17 cellular contexts compared by ENCODE assay signal in genomic region chr2:197196737-197197136, GRCh38.
A peak's percentile ranks its signal among the peaks of the same experiment; 100 is the strongest.
DNase-seq lines count a peak whose midpoint lies in the region; ATAC-seq lines count a peak whose summit lies in the region.
"Had no signal": no experiment of that assay in that cellular context is flagged by ENCODE, and none has a peak within 500 bp of the region (broad histone marks: within the 10 kb centered on the region; RNA-seq: fewer than 3 reads in every experiment).

No MANE protein-coding gene starts in this region.

- H3K27me3 Mint-ChIP-seq in activated T-cell treated with anti-CD3 and anti-CD28 coated beads, Interleukin-2, amount 50 U/mL, for 4 hours (ENCODE audit: low read depth), result no peaks in the 10 kb centered on the region
- H3K27me3 Mint-ChIP-seq in T-helper 17 cell, result no peaks in the 10 kb centered on the region
- no peaks in the 10 kb centered on the region for H3K27me3 Mint-ChIP-seq in stimulated activated naive B cell treated with anti-CD40 and anti-IgM and Interleukin-4, amounts not matched to agents 10 μg/mL and 1 μg/mL and 100 μg/mL, for 72 hours

- no peaks in the 10 kb centered on the region for H3K9me3 ChIP-seq in T-helper 17 cell (ENCODE audit: control insufficient read depth, low read length, poor library complexity, severe bottlenecking)
- H3K9me3 ChIP-seq: Peyer's patch had no signal

- H3K27ac Mint-ChIP-seq in T-helper 17 cell, result peak overlapping the region; percentile 97
- H3K27ac Mint-ChIP-seq in stimulated activated naive B cell treated with anti-CD40 and anti-IgM and Interleukin-4, amounts not matched to agents 10 μg/mL and 1 μg/mL and 100 μg/mL, for 72 hours, result peak overlapping the region; percentile 93

- no peak for ATAC-seq in activated T-cell treated with anti-CD3 and anti-CD28 coated beads, Interleukin-2, amount 50 U/mL, for 4 hours
- ATAC-seq in T-helper 17 cell, result no peak
- no peak for ATAC-seq in stimulated activated naive B cell treated with anti-CD40 and anti-IgM and Interleukin-4, amounts not matched to agents 10 μg/mL and 1 μg/mL and 100 μg/mL, for 72 hours (replicated peaks)
- ATAC-seq: left colon had no signal

- H3K9me3 Mint-ChIP-seq in activated T-cell treated with anti-CD3 and anti-CD28 coated beads, Interleukin-2, amount 50 U/mL, for 4 hours, result no peaks in the 10 kb centered on the region
- H3K9me3 Mint-ChIP-seq in stimulated activated naive B cell treated with anti-CD40 and anti-IgM and Interleukin-4, amounts not matched to agents 10 μg/mL and 1 μg/mL and 100 μg/mL, for 72 hours, result peaks cover 0 to 2% of the 10 kb centered on the region in 2 donors

- peak overlapping the region; percentile 88 for H3K4me3 Mint-ChIP-seq in activated T-cell treated with anti-CD3 and anti-CD28 coated beads, Interleukin-2, amount 50 U/mL, for 4 hours
- H3K4me3 Mint-ChIP-seq in T-helper 17 cell, result peak overlapping the region; percentile 97
- H3K4me3 Mint-ChIP-seq in stimulated activated naive B cell treated with anti-CD40 and anti-IgM and Interleukin-4, amounts not matched to agents 10 μg/mL and 1 μg/mL and 100 μg/mL, for 72 hours, result peak overlapping the region in 1 of 2 donors; percentile 45

- peaks cover 1% of the 10 kb centered on the region for H3K36me3 Mint-ChIP-seq in activated T-cell treated with anti-CD3 and anti-CD28 coated beads, Interleukin-2, amount 50 U/mL, for 4 hours (ENCODE audit: insufficient read depth)
- peaks cover 5% of the 10 kb centered on the region for H3K36me3 Mint-ChIP-seq in T-helper 17 cell (ENCODE audit: low read depth)
- H3K36me3 Mint-ChIP-seq in stimulated activated naive B cell treated with anti-CD40 and anti-IgM and Interleukin-4, amounts not matched to agents 10 μg/mL and 1 μg/mL and 100 μg/mL, for 72 hours, result peaks cover 12 to 22% of the 10 kb centered on the region in 2 donors

- peaks cover 84% of the 10 kb centered on the region for H3K4me1 Mint-ChIP-seq in activated T-cell treated with anti-CD3 and anti-CD28 coated beads, Interleukin-2, amount 50 U/mL, for 4 hours (ENCODE audit: low read depth)
- H3K4me1 Mint-ChIP-seq in T-helper 17 cell, result peaks cover 62% of the 10 kb centered on the region
- H3K4me1 Mint-ChIP-seq in stimulated activated naive B cell treated with anti-CD40 and anti-IgM and Interleukin-4, amounts not matched to agents 10 μg/mL and 1 μg/mL and 100 μg/mL, for 72 hours, result peaks cover 43 to 72% of the 10 kb centered on the region in 2 donors

- no peak for DNase-seq in activated T-cell treated with anti-CD3 and anti-CD28 coated beads, Interleukin-2, amount 50 U/mL, for 4 hours
- DNase-seq in activated T-cell treated with anti-CD3 and anti-CD28 coated beads for 4 hours (no peak), T-helper 17 cell (no peak), dermis microvascular lymphatic vessel endothelial cell (ENCODE audit: low read depth in 2 of 2) (peak; percentile 45 to 64), hypothalamus (lab: John Stamatoyannopoulos, UW) (no peak), HPDE6-E6E7 (ENCODE audit: extremely low spot score) (no peak)
- DNase-seq in stimulated activated naive B cell treated with anti-CD40 and anti-IgM and Interleukin-4, amounts not matched to agents 10 μg/mL and 1 μg/mL and 100 μg/mL, for 72 hours, result no peak
- DNase-seq in stimulated activated CD4-positive, alpha-beta T cell treated with anti-CD3 and anti-CD28 coated beads, Interleukin-2, amount 100 ng/mL, for 24 hours, result no peak
- DNase-seq: Calu3; hippocampal formation; left colon; NCI-H2029; NCI-H69; Peyer's patch; stimulated activated CD4-positive, alpha-beta T cell treated with anti-CD3 and anti-CD28 coated beads, Interleukin-1b, Interleukin-23, amount 100 ng/mL, for 48 hours; trophoblast cell; WERI-Rb-1 had no signal

Comparison
In these comparisons a context has a peak if more than half of its experiments do, and no peak if none do; other contexts are left out.
1. DNase-seq: peak in dermis microvascular lymphatic vessel endothelial cell (2 of 2); none in activated T-cell treated with anti-CD3 and anti-CD28 coated beads, Interleukin-2, amount 50 U/mL, for 4 hours (single experiment), activated T-cell treated with anti-CD3 and anti-CD28 coated beads for 4 hours (single experiment), T-helper 17 cell (0 of 3), stimulated activated naive B cell treated with anti-CD40 and anti-IgM and Interleukin-4, amounts not matched to agents 10 μg/mL and 1 μg/mL and 100 μg/mL, for 72 hours (single experiment), hypothalamus (0 of 51), stimulated activated CD4-positive, alpha-beta T cell treated with anti-CD3 and anti-CD28 coated beads, Interleukin-2, amount 100 ng/mL, for 24 hours (0 of 2) and HPDE6-E6E7 (single experiment).